ENCODE assay signal across 15 cellular contexts in the genomic region with DNA sequence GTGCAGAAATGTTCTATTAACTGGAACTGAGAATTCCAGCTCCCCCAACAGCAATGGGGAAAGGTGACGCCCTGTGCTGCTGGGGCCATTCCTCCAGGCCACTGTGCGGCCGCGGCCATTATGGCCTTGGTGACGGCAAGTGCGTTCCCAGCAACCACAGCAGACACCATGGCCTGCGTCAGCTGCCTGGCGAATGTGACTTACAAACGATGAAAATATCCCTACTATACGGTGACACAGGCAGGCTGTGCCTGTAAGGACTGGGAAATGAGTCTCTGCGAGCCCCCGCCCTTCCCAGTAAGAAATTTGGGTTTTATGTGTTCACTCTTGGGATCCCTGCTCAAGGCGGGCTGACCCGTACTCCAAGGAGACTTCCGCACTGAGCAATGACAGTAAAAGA. TPM values are rescaled to one million over a fixed set of nuclear protein-coding genes. Genes with fewer than 3 reads are reported as not detected.
DNase-seq lines count a peak whose midpoint lies in the region; ATAC-seq and TF ChIP-seq lines count a peak whose summit lies in the region.
"Had no signal": no experiment of that assay in that cellular context is flagged by ENCODE, and none has a peak within 500 bp of the region (broad histone marks: within the 10 kb centered on the region; RNA-seq: fewer than 3 reads in every experiment).

No MANE protein-coding gene starts in this region.

- peaks cover 17% of the 10 kb centered on the region for H3K36me3 Mint-ChIP-seq in natural killer cell treated with Interleukin-12 subunit alpha and Interleukin-12 subunit beta and Interleukin-15 and Interleukin-18, amount 100 ng/mL, for 72 hours
- H3K36me3 Mint-ChIP-seq in natural killer cell: peaks cover 10% of the 10 kb centered on the region
- peaks cover 62% of the 10 kb centered on the region for H3K36me3 Mint-ChIP-seq in WTC11

- H3K27me3 Mint-ChIP-seq in natural killer cell treated with Interleukin-12 subunit alpha and Interleukin-12 subunit beta and Interleukin-15 and Interleukin-18, amount 100 ng/mL, for 72 hours: no peaks in the 10 kb centered on the region
- no peaks in the 10 kb centered on the region for H3K27me3 Mint-ChIP-seq in natural killer cell (ENCODE audit: low read depth in 2 of 2)
- H3K27me3 Mint-ChIP-seq in WTC11 (ENCODE audit: low read depth): no peaks in the 10 kb centered on the region

- DNase-seq in natural killer cell treated with Interleukin-12 subunit alpha and Interleukin-12 subunit beta and Interleukin-15 and Interleukin-18, amount 100 ng/mL, for 72 hours (ENCODE audit: low spot score): peak; percentile 6
- DNase-seq in natural killer cell: no peak
- DNase-seq in WTC11 (ENCODE audit: low spot score): no peak
- peak; percentile 27 for DNase-seq in osteoblast (ENCODE audit: insufficient read length, low spot score, missing footprints)
- DNase-seq in upper lobe of right lung: peak; percentile 46
- no peak for DNase-seq in HEK293T (ENCODE audit: extremely low spot score)
- no peak for DNase-seq in UCSD-AML1 (lab: John Stamatoyannopoulos, UW; ENCODE audit: unreplicated experiment)
- DNase-seq: BE2C; CD8-positive, alpha-beta T cell; H7; IMR-90; NCI-H1930; NCI-H2171; NCI-H774 had no signal

- peaks cover 46% of the 10 kb centered on the region for H3K36me3 ChIP-seq in osteoblast (ENCODE audit: insufficient read depth, low read length)
- H3K36me3 ChIP-seq in upper lobe of right lung: peaks cover 68% of the 10 kb centered on the region
- peaks cover 0 to 86% of the 10 kb centered on the region in 2 donors for H3K36me3 ChIP-seq in gastroesophageal sphincter

- 94 to 97% methylated on average over 7 to 10 of the region's 15 CpGs for WGBS in gastroesophageal sphincter (ENCODE audit: low coverage in 1 of 2), 2 donors

- H3K27ac ChIP-seq in osteoblast (ENCODE audit: low read depth, low read length): no peak overlapping the region
- no peak overlapping the region for H3K27ac ChIP-seq in upper lobe of right lung
- H3K27ac ChIP-seq in gastroesophageal sphincter: no peak overlapping the region

- H3K4me1 Mint-ChIP-seq in natural killer cell treated with Interleukin-12 subunit alpha and Interleukin-12 subunit beta and Interleukin-15 and Interleukin-18, amount 100 ng/mL, for 72 hours (ENCODE audit: low read depth in 2 of 2): peaks cover 15 to 22% of the 10 kb centered on the region in 2 donors
- H3K4me1 Mint-ChIP-seq in natural killer cell: peaks cover 6 to 28% of the 10 kb centered on the region in 2 donors
- peaks cover 4% of the 10 kb centered on the region; the same call in 1 of the 2 replicates for H3K4me1 Mint-ChIP-seq in WTC11

- no peaks in the 10 kb centered on the region for H3K79me2 ChIP-seq in osteoblast (ENCODE audit: insufficient read depth, low read length)

- no peaks in the 10 kb centered on the region for H4K20me1 ChIP-seq in osteoblast (ENCODE audit: insufficient read depth, low read length)

- intact Hi-C loops in natural killer cell (cut with micrococcal nuclease): no loop called here
- intact Hi-C loops in upper lobe of right lung (cut with DNase I): no loop called here

- no peak for ATAC-seq in natural killer cell treated with Interleukin-12 subunit alpha and Interleukin-12 subunit beta and Interleukin-15 and Interleukin-18, amount 100 ng/mL, for 72 hours
- ATAC-seq in natural killer cell: no peak
- no peak for ATAC-seq in WTC11
- ATAC-seq in upper lobe of right lung: no peak
- ATAC-seq in gastroesophageal sphincter: no peak
- ATAC-seq: CD8-positive, alpha-beta T cell had no signal

- H3K4me3 Mint-ChIP-seq in natural killer cell treated with Interleukin-12 subunit alpha and Interleukin-12 subunit beta and Interleukin-15 and Interleukin-18, amount 100 ng/mL, for 72 hours: no peak overlapping the region
- H3K4me3 Mint-ChIP-seq in natural killer cell (no peak overlapping the region), WTC11 (no peak overlapping the region)
- H3K4me3 Mint-ChIP-seq: CD8-positive, alpha-beta T cell had no signal

- H3K9me3 Mint-ChIP-seq in natural killer cell treated with Interleukin-12 subunit alpha and Interleukin-12 subunit beta and Interleukin-15 and Interleukin-18, amount 100 ng/mL, for 72 hours: no peaks in the 10 kb centered on the region
- H3K9me3 Mint-ChIP-seq in natural killer cell (no peaks in the 10 kb centered on the region), WTC11 (peaks cover 9% of the 10 kb centered on the region)
- H3K9me3 Mint-ChIP-seq: CD8-positive, alpha-beta T cell had no signal

- TF ChIP-seq CTCF in natural killer cell (IDR thresholded peaks at IDR 0.05) (no peak), WTC11 (IDR thresholded peaks at IDR 0.05) (no peak), osteoblast (IDR thresholded peaks at IDR 0.05; ENCODE audit: extremely low read depth, low read depth, low read length) (no peak), upper lobe of right lung (IDR thresholded peaks at IDR 0.05) (no peak), gastroesophageal sphincter (IDR thresholded peaks at IDR 0.05) (no peak)

- no peak for TF ChIP-seq EP300 in gastroesophageal sphincter (IDR thresholded peaks at IDR 0.05)

- CTCF ChIA-PET in WTC11 (lab: Charles Lee) (no interaction called here), HEK293T (lab: Yijun Ruan, JAX) (no interaction called here)

- no peak for TF ChIP-seq POLR2A in gastroesophageal sphincter (IDR thresholded peaks at IDR 0.05)

- POLR2A ChIA-PET in WTC11 (lab: Charles Lee) (no interaction called here), HEK293T (lab: Yijun Ruan, JAX) (no interaction called here)

- no peak overlapping the region for H3K4me3 ChIP-seq in osteoblast (ENCODE audit: insufficient read depth, low read length)
- no peak overlapping the region for H3K4me3 ChIP-seq in upper lobe of right lung
- no peak overlapping the region for H3K4me3 ChIP-seq in gastroesophageal sphincter

- H3K27ac Mint-ChIP-seq in natural killer cell treated with Interleukin-12 subunit alpha and Interleukin-12 subunit beta and Interleukin-15 and Interleukin-18, amount 100 ng/mL, for 72 hours: no peak overlapping the region
- H3K27ac Mint-ChIP-seq in natural killer cell (no peak overlapping the region), WTC11 (peak overlapping the region; percentile 57; the same call in 1 of the 2 replicates)
- H3K27ac Mint-ChIP-seq: CD8-positive, alpha-beta T cell had no signal

- H3K4me2 ChIP-seq in osteoblast (ENCODE audit: insufficient read depth, low read length): no peak overlapping the region

- no peaks in the 10 kb centered on the region for H3K9me3 ChIP-seq in osteoblast (ENCODE audit: low read depth, low read length)
- no peaks in the 10 kb centered on the region for H3K9me3 ChIP-seq in upper lobe of right lung
- no peaks in the 10 kb centered on the region for H3K9me3 ChIP-seq in gastroesophageal sphincter
- H3K9me3 ChIP-seq: BE2C had no signal

- no peaks in the 10 kb centered on the region for H3K27me3 ChIP-seq in osteoblast (ENCODE audit: insufficient read depth, low read length)
- H3K27me3 ChIP-seq in upper lobe of right lung: no peaks in the 10 kb centered on the region
- no peaks in the 10 kb centered on the region for H3K27me3 ChIP-seq in gastroesophageal sphincter
- H3K27me3 ChIP-seq: BE2C had no signal

- H3K4me1 ChIP-seq in osteoblast (ENCODE audit: insufficient read depth, low read length): no peaks in the 10 kb centered on the region
- peaks cover 6% of the 10 kb centered on the region for H3K4me1 ChIP-seq in upper lobe of right lung
- H3K4me1 ChIP-seq in gastroesophageal sphincter: no peaks in the 10 kb centered on the region
- H3K4me1 ChIP-seq: BE2C had no signal

- H2AFZ ChIP-seq in osteoblast (ENCODE audit: low read length): no peak overlapping the region

TF ChIP-seq in WTC11, 78 proteins besides CTCF, POLR2A, EP300 and RAD21 (continues in another document):
- TF ChIP-seq JUN (CRISPR knock-in tag; IDR thresholded peaks at IDR 0.05) (no peak), MXD4 (CRISPR knock-in tag; IDR thresholded peaks at IDR 0.05; ENCODE audit: borderline replicate concordance) (no peak)

TF ChIP-seq in HEK293T, 16 proteins besides CTCF, POLR2A, EP300 and RAD21:
- TF ChIP-seq L3MBTL2 (conservative IDR thresholded peaks at IDR 0.05) (no peak), FOXK2 (IDR thresholded peaks at IDR 0.05) (no peak), CTBP1 (IDR thresholded peaks at IDR 0.05; ENCODE audit: borderline replicate concordance) (no peak)

RNA-seq across cellular contexts. Expression of a gene that starts 20.6 kb away (rescaled TPM):
- 100 to 1,000 TPM; 112 to 178 TPM for total RNA-seq in natural killer cell treated with Interleukin-12 subunit alpha and Interleukin-12 subunit beta and Interleukin-15 and Interleukin-18, amount 100 ng/mL, for 72 hours
- total RNA-seq in natural killer cell (100 to 1,000 TPM in 1 of 3 donors, 10 to 100 TPM in 2; 67.1 to 105 (median 97.5) TPM), WTC11 (2021) (73.4 to 92.8 TPM (median 73.8 TPM) in 3 replicates), osteoblast (134 and 139 TPM in 2 replicates), upper lobe of right lung (153 TPM), gastroesophageal sphincter (100 to 1,000 TPM in 1 of 4 donors, 10 to 100 TPM in 3; 83.9 to 131 (median 92.2) TPM)

RNA-seq across cellular contexts. Expression of a gene that starts 29.4 kb away (rescaled TPM):
- 1 to 10 TPM in 1 of 2 donors, not detected in 1; 1.3 TPM for total RNA-seq in natural killer cell treated with Interleukin-12 subunit alpha and Interleukin-12 subunit beta and Interleukin-15 and Interleukin-18, amount 100 ng/mL, for 72 hours
- total RNA-seq in natural killer cell (not detected), WTC11 (2021) (40.4 to 42.9 TPM (median 40.5 TPM) in 3 replicates), osteoblast (not detected in 2 replicates), upper lobe of right lung (not detected), gastroesophageal sphincter (not detected)
- total RNA-seq: IMR-90 had no signal

Comparison
In these comparisons a context has a peak if more than half of its experiments do, and no peak if none do; other contexts are left out.
1. DNase-seq: peak in natural killer cell treated with Interleukin-12 subunit alpha and Interleukin-12 subunit beta and Interleukin-15 and Interleukin-18, amount 100 ng/mL, for 72 hours (single experiment), osteoblast (single experiment) and upper lobe of right lung (single experiment); none in natural killer cell (single experiment), WTC11 (single experiment), HEK293T (single experiment) and UCSD-AML1 (single experiment).
2. RNA of a gene that starts 29.4 kb away (total RNA-seq): 40.4 to 42.9 TPM in WTC11; 1.3 TPM in natural killer cell treated with Interleukin-12 subunit alpha and Interleukin-12 subunit beta and Interleukin-15 and Interleukin-18, amount 100 ng/mL, for 72 hours, not detected in natural killer cell, not detected in osteoblast, not detected in upper lobe of right lung (single experiment) and not detected in gastroesophageal sphincter; every median in the first group is over 10 times any median in the second.